In the genomic region with DNA sequence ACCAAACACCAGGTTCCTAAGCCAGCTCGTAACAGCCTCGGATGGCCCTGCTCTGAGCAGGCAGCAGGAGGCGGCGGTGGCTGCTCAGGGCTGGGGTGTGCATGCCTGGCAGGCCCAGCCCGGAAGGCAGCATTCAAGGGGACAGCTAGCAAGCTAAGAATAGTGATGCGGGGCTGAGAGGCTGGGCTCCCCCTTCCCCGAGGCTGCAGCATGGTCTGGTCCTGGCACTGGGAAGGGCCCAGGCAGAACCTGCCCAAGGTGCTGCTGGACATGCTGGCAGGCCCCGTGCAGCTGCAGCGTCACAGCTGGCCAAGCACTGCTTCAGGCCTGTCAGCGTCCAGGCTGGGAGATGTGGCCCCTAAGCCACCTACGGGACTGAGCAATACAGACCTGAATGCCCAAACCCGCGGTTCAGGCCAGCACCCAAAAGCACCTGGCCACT, we compare ENCODE assay signal across 20 cellular contexts. TPM values are rescaled to one million over a fixed set of nuclear protein-coding genes. Genes with fewer than 3 reads are reported as not detected.
DNase-seq lines count a peak whose midpoint lies in the region; ATAC-seq and TF ChIP-seq lines count a peak whose summit lies in the region.
"Had no signal": no experiment of that assay in that cellular context is flagged by ENCODE, and none has a peak within 500 bp of the region (broad histone marks: within the 10 kb centered on the region; RNA-seq: fewer than 3 reads in every experiment).

No MANE protein-coding gene starts in this region.

- DNase-seq in COLO668 (lab: John Stamatoyannopoulos, UW; ENCODE audit: unreplicated experiment) (peak; percentile 32), Panc1 (ENCODE audit: low read depth, low spot score) (no peak), left ventricle myocardium superior (peak; percentile 79), Peyer's patch (no peak), COLO829 (ENCODE audit: low spot score) (no peak), SIG-M5 treated with dmso at 0.1 percent for 504 hours (lab: John Stamatoyannopoulos, UW; ENCODE audit: unreplicated experiment) (no peak)
- DNase-seq in activated T-cell treated with anti-CD3 and anti-CD28 coated beads, Interleukin-2, amount 50 U/mL, for 48 hours, result no peak
- DNase-seq: activated CD4-positive, alpha-beta T cell treated with anti-CD3 and anti-CD28 coated beads for 48 hours; activated T-cell treated with anti-CD3 and anti-CD28 coated beads, Interleukin-2, amount 50 U/mL, for 1 hour; AML-193; central memory CD4-positive, alpha-beta T cell; foreskin melanocyte; NCI-H1694; NCI-H526 treated with DMSO at 0.1 percent for 48 hours; stimulated activated CD4-positive, alpha-beta T cell treated with anti-CD3 and anti-CD28 coated beads, Interleukin-4, amount 100 ng/mL, for 1 hour; tibial artery had no signal

- POLR2A ChIA-PET in Panc1 (lab: Charles Lee), result no interaction called here

- no peak overlapping the region for H3K4me3 ChIP-seq in Panc1 (ENCODE audit: low read depth in 2 of 2, low read length in 2 of 2)
- H3K4me3 ChIP-seq in Peyer's patch, result no peak overlapping the region
- H3K4me3 ChIP-seq: GM12878, tibial artery had no signal

- H3K27me3 ChIP-seq in Panc1 (ENCODE audit: control insufficient read depth, insufficient read depth, low read length), result no peaks in the 10 kb centered on the region
- H3K27me3 ChIP-seq in Peyer's patch, result no peaks in the 10 kb centered on the region

- no peak for TF ChIP-seq POLR2A in Peyer's patch (IDR thresholded peaks at IDR 0.05)

- in situ Hi-C loops in Panc1 (cut with HindIII; ENCODE audit: low pct_unique_long_range_greater_than_20kb, low sequenced_read_pairs), result no loop called here

- TF ChIP-seq CTCF in 22Rv1 (IDR thresholded peaks at IDR 0.05) (peak; percentile 14; the same call in 1 of the 2 replicates), Panc1 (IDR thresholded peaks at IDR 0.05) (no peak), Peyer's patch (IDR thresholded peaks at IDR 0.05) (no peak)

- intact Hi-C loops in Panc1 (cut with micrococcal nuclease; ENCODE audit: unreplicated experiment), result no loop called here
- intact Hi-C loops in left ventricle myocardium superior (cut with micrococcal nuclease), result no loop called here

- no peaks in the 10 kb centered on the region; the same call in 1 of the 2 replicates for H3K4me1 ChIP-seq in Panc1 (ENCODE audit: control insufficient read depth, insufficient read depth, low read length)
- H3K4me1 ChIP-seq in Peyer's patch, result peaks cover 0 to 35% (median 1%) of the 10 kb centered on the region in 4 donors

- H3K36me3 ChIP-seq in Panc1 (ENCODE audit: control insufficient read depth, insufficient read depth, low read length) (no peaks in the 10 kb centered on the region), Peyer's patch (peaks cover 0 to 25% (median 0%) of the 10 kb centered on the region in 3 donors)

- CTCF ChIA-PET in Panc1 (lab: Charles Lee), result interaction anchor here (0.6 kb wide), 1 partner anchor 328 kb away, joined by 4 read pairs; no protein-coding TSS in a partner anchor

- H3K27ac ChIP-seq in 22Rv1 (no peak overlapping the region), Panc1 (ENCODE audit: low read length) (no peak overlapping the region), Peyer's patch (no peak overlapping the region)
- H3K27ac ChIP-seq: neutrophil, tibial artery had no signal

- BruUV-seq in Panc1 (replicated peaks; lab: Mats Ljungman, UMichigan), result no TSS peak

- ATAC-seq in Panc1 (peak; percentile 24; the same call in 1 of the 2 replicates), left ventricle myocardium superior (peak; percentile 65)
- ATAC-seq: GM12878 had no signal

- H3K9me3 ChIP-seq in Panc1 (ENCODE audit: control insufficient read depth, insufficient read depth, low read depth, low read length) (no peaks in the 10 kb centered on the region), Peyer's patch (no peaks in the 10 kb centered on the region)
- H3K9me3 ChIP-seq: neutrophil, tibial artery had no signal

RNA-seq across cellular contexts. Expression of a gene that starts 26.4 kb away (rescaled TPM):
- 75.3 TPM for total RNA-seq in Panc1 (2021; ENCODE audit: unreplicated experiment)
- 86.7 TPM for polyA plus RNA-seq in Panc1 (2012; ENCODE audit: insufficient read length)
- total RNA-seq in left ventricle myocardium superior, result 34.7 TPM
- 10 to 100 TPM in 3 of 4 donors, 1 to 10 TPM in 1; 6.6 to 47.7 (median 25.7) TPM for total RNA-seq in Peyer's patch

RNA-seq across cellular contexts. Expression of a gene that starts 38.9 kb away (rescaled TPM):
- total RNA-seq in Panc1 (2021; ENCODE audit: unreplicated experiment) (43.7 TPM), left ventricle myocardium superior (33.6 TPM), Peyer's patch (10 to 100 TPM in 3 of 4 donors, 1 to 10 TPM in 1; 7.5 to 33.0 (median 11.2) TPM)
- 62.1 TPM for polyA plus RNA-seq in Panc1 (2012; ENCODE audit: insufficient read length)
- total RNA-seq: RPMI7951 had no signal

RNA-seq across cellular contexts. Expression of a gene that starts 40.9 kb away (rescaled TPM):
- total RNA-seq in Panc1 (2021; ENCODE audit: unreplicated experiment) (0.26 TPM), left ventricle myocardium superior (51.6 TPM), Peyer's patch (10 to 100 TPM; 32.2 to 67.5 (median 55.5) TPM)
- polyA plus RNA-seq in Panc1 (2012; ENCODE audit: insufficient read length), result not detected

Comparison
In these comparisons a context has a peak if more than half of its experiments do, and no peak if none do; other contexts are left out.
1. DNase-seq: peak in COLO668 (single experiment) and left ventricle myocardium superior (single experiment); none in Panc1 (single experiment), Peyer's patch (0 of 3), COLO829 (single experiment), activated T-cell treated with anti-CD3 and anti-CD28 coated beads, Interleukin-2, amount 50 U/mL, for 48 hours (0 of 2) and SIG-M5 treated with dmso at 0.1 percent for 504 hours (single experiment).
2. RNA of a gene that starts 40.9 kb away (total RNA-seq): 32.2 to 67.5 TPM in Peyer's patch and 51.6 TPM in left ventricle myocardium superior (single experiment); 0.26 TPM in Panc1 (single experiment); every median in the first group is over 10 times any median in the second.